ENCODE assay signal across 7 cellular contexts in genomic region chr20:10848810-10849370, GRCh38.
DNase-seq lines count a peak whose midpoint lies in the region; ATAC-seq and TF ChIP-seq lines count a peak whose summit lies in the region.

No MANE protein-coding gene starts in this region.

- BruUV-seq in HCT116 (replicated peaks; lab: Mats Ljungman, UMichigan) = no TSS peak

- H3K36me3 Mint-ChIP-seq in activated T-helper 17 cell treated with anti-CD3 and anti-CD28 coated beads, Interleukin-2, amount 50 U/mL, for 72 hours (ENCODE audit: low read depth) = no peaks in the 10 kb centered on the region

- H3K27me3 ChIP-seq in HCT116 (ENCODE audit: insufficient read depth, low read length) (no peaks in the 10 kb centered on the region), SK-N-SH (ENCODE audit: insufficient read depth) (no peaks in the 10 kb centered on the region), right atrium auricular region (no peaks in the 10 kb centered on the region), tibial nerve (no peaks in the 10 kb centered on the region)

- TF ChIP-seq RAD21 in HCT116 (IDR thresholded peaks at IDR 0.05; ENCODE audit: low read depth) (0 out of 2 replicates have a peak, but pooled peaks have one; percentile 9), SK-N-SH (IDR thresholded peaks at IDR 0.05; ENCODE audit: low read length) (no peak)

- H3K9ac ChIP-seq in HCT116 (ENCODE audit: low read length) (no peak overlapping the region), SK-N-SH (no peak overlapping the region)

- no peak for TF ChIP-seq POLR2A in HCT116 (IDR thresholded peaks at IDR 0.05; ENCODE audit: borderline replicate concordance, extremely low read depth, insufficient read depth, insufficient read length)
- TF ChIP-seq POLR2A in tibial nerve (IDR thresholded peaks at IDR 0.05) = no peak

- peaks cover 2% of the 10 kb centered on the region for H3K27me3 Mint-ChIP-seq in activated T-helper 17 cell treated with anti-CD3 and anti-CD28 coated beads, Interleukin-2, amount 50 U/mL, for 72 hours

- H4K20me1 ChIP-seq in HCT116 (ENCODE audit: insufficient read depth) (no peaks in the 10 kb centered on the region), SK-N-SH (ENCODE audit: insufficient read depth) (no peaks in the 10 kb centered on the region)

- CTCF ChIA-PET in HCT116 (lab: Charles Lee) = no interaction called here
- CTCF ChIA-PET in SK-N-SH (lab: Yijun Ruan, JAX) = no interaction called here

- no peaks in the 10 kb centered on the region for H3K4me1 Mint-ChIP-seq in activated T-helper 17 cell treated with anti-CD3 and anti-CD28 coated beads, Interleukin-2, amount 50 U/mL, for 72 hours

- TF ChIP-seq EP300 in SK-N-SH (IDR thresholded peaks at IDR 0.05; ENCODE audit: borderline replicate concordance in 1 of 2, low read depth in 1 of 2, low read length in 1 of 2) (no peak), tibial nerve (IDR thresholded peaks at IDR 0.05) (no peak)

- no peaks in the 10 kb centered on the region for H3K36me3 ChIP-seq in HCT116 (ENCODE audit: control insufficient read depth in 1 of 2, insufficient read depth in 2 of 2, low read length in 2 of 2)
- H3K36me3 ChIP-seq in SK-N-SH (replicated peaks in 1 of 2; ENCODE audit: control insufficient read depth in 1 of 2, insufficient read depth in 2 of 2, low read length in 1 of 2) = no peaks in the 10 kb centered on the region
- H3K36me3 ChIP-seq in right atrium auricular region = no peaks in the 10 kb centered on the region
- H3K36me3 ChIP-seq in tibial nerve = no peaks in the 10 kb centered on the region

- no peak overlapping the region for H3K27ac Mint-ChIP-seq in activated T-helper 17 cell treated with anti-CD3 and anti-CD28 coated beads, Interleukin-2, amount 50 U/mL, for 72 hours

- POLR2A ChIA-PET in HCT116 (lab: Charles Lee) = no interaction called here
- POLR2A ChIA-PET in SK-N-SH (lab: Yijun Ruan, JAX) = no interaction called here

- H3K4me2 ChIP-seq in HCT116 (ENCODE audit: low read length) = peak overlapping the region; percentile 45
- H3K4me2 ChIP-seq in SK-N-SH = peak overlapping the region; percentile 7; the same call in 1 of the 2 replicates

- H3K9me2 ChIP-seq in HCT116 (ENCODE audit: insufficient read depth) (no peaks in the 10 kb centered on the region), SK-N-SH (no peaks in the 10 kb centered on the region)

- DNase-seq in HCT116 (ENCODE audit: low read depth, low spot score) = peak; percentile 21
- DNase-seq in SK-N-SH = no peak
- DNase-seq in right atrium auricular region (ENCODE audit: low spot score) = peak; percentile 61
- peak in 1 of 2 donors; percentile 19 for DNase-seq in tibial nerve (ENCODE audit: low spot score in 2 of 2)
- no peak for DNase-seq in activated naive CD4-positive, alpha-beta T cell (lab: John Stamatoyannopoulos, UW)
- no peak for DNase-seq in mesenteric fat pad (ENCODE audit: low spot score)

- H3K4me1 ChIP-seq in HCT116 (ENCODE audit: control insufficient read depth in 1 of 2, insufficient read depth in 2 of 2, low read length in 2 of 2) = peaks cover 6 to 13% of the 10 kb centered on the region in 2 experiments; a peak in 3 of 4 replicates
- H3K4me1 ChIP-seq in SK-N-SH (ENCODE audit: control insufficient read depth in 1 of 2, insufficient read depth in 2 of 2, low read depth in 1 of 2, low read length in 1 of 2) = no peaks in the 10 kb centered on the region
- H3K4me1 ChIP-seq in right atrium auricular region = no peaks in the 10 kb centered on the region
- H3K4me1 ChIP-seq in tibial nerve = peaks cover 0 to 7% (median 5%) of the 10 kb centered on the region in 4 donors

- peaks cover 3% of the 10 kb centered on the region for H3K9me3 Mint-ChIP-seq in activated T-helper 17 cell treated with anti-CD3 and anti-CD28 coated beads, Interleukin-2, amount 50 U/mL, for 72 hours

- H3K79me2 ChIP-seq in HCT116 (ENCODE audit: insufficient read depth, low read length) (no peaks in the 10 kb centered on the region), SK-N-SH (ENCODE audit: insufficient read depth) (no peaks in the 10 kb centered on the region)

- intact Hi-C loops in HCT116 (cut with micrococcal nuclease) = no loop called here

- H3K4me3 ChIP-seq in HCT116 (replicated peaks in 1 of 2; ENCODE audit: low read depth in 1 of 2, low read length in 2 of 2) (no peak overlapping the region; a peak in 1 of 4 replicates), SK-N-SH (ENCODE audit: low read depth in 2 of 2, low read length in 1 of 2) (no peak overlapping the region), right atrium auricular region (no peak overlapping the region), tibial nerve (no peak overlapping the region)

- H3K27ac ChIP-seq in HCT116 (ENCODE audit: low read depth, low read length) (no peak overlapping the region), SK-N-SH (ENCODE audit: low read depth in 2 of 2, low read length in 1 of 2) (peak overlapping the region in 1 of 2 experiments; percentile 35; a peak in 1 of 4 replicates), right atrium auricular region (peak overlapping the region in 1 of 2 donors; percentile 52), tibial nerve (peak overlapping the region in 3 of 4 donors; percentile 4 to 46 (median 17))

- H3K4me3 Mint-ChIP-seq in activated T-helper 17 cell treated with anti-CD3 and anti-CD28 coated beads, Interleukin-2, amount 50 U/mL, for 72 hours = no peak overlapping the region

- TF ChIP-seq CTCF in HCT116 (IDR thresholded peaks at IDR 0.05 in 2 of 3, conservative IDR thresholded peaks at IDR 0.05 in 1 of 3; ENCODE audit: borderline replicate concordance in 1 of 3, insufficient read depth in 1 of 3, low read depth in 2 of 3, low read length in 2 of 3) = no peak
- no peak for TF ChIP-seq CTCF in SK-N-SH (IDR thresholded peaks at IDR 0.05)
- no peak for TF ChIP-seq CTCF in right atrium auricular region (IDR thresholded peaks at IDR 0.05)
- no peak for TF ChIP-seq CTCF in tibial nerve (IDR thresholded peaks at IDR 0.05)

- H3K9me3 ChIP-seq in HCT116 (ENCODE audit: control insufficient read depth in 1 of 2, insufficient read depth in 1 of 2, low read depth in 1 of 2, low read length in 2 of 2) (no peaks in the 10 kb centered on the region), SK-N-SH (no peaks in the 10 kb centered on the region), right atrium auricular region (no peaks in the 10 kb centered on the region), tibial nerve (no peaks in the 10 kb centered on the region)

- peaks cover 6% of the 10 kb centered on the region for H3F3A ChIP-seq in SK-N-SH (replicated peaks; ENCODE audit: insufficient read depth)

- H2AFZ ChIP-seq in HCT116 (ENCODE audit: low read depth, low read length, poor library complexity, severe bottlenecking) (peak overlapping the region; percentile 89), SK-N-SH (ENCODE audit: low read depth) (peak overlapping the region; percentile 56; the same call in 1 of the 2 replicates)

- RAD21 ChIA-PET in HCT116 (lab: Charles Lee; ENCODE audit: low non-redundant PET in 1 of 2, low total read pairs in 2 of 2, uncharacterized antibody in 2 of 2, unreplicated experiment in 2 of 2) = no interaction called here

- 36% methylated on average over 6 of the region's 6 CpGs for WGBS in SK-N-SH (ENCODE audit: low lambda C conversion rate)
- WGBS in tibial nerve, 2 donors = 29 to 39% methylated on average over 6 of the region's 6 CpGs

- ATAC-seq in HCT116 = peak; percentile 85
- ATAC-seq in activated T-helper 17 cell treated with anti-CD3 and anti-CD28 coated beads, Interleukin-2, amount 50 U/mL, for 72 hours (replicated peaks) = no peak

TF ChIP-seq in HCT116, 20 proteins besides CTCF, POLR2A, EP300 and RAD21 (continues in another document):
- TF ChIP-seq ZFX (IDR thresholded peaks at IDR 0.05) = no peak

TF ChIP-seq in SK-N-SH, 30 proteins besides CTCF, POLR2A, EP300 and RAD21:
- TF ChIP-seq FOXM1 (IDR thresholded peaks at IDR 0.05; ENCODE audit: low read depth) = no peak
- TF ChIP-seq NRF1 (IDR thresholded peaks at IDR 0.05; ENCODE audit: low read depth, low read length) = no peak
- peak; percentile 20; the same call in 1 of the 2 replicates for TF ChIP-seq PBX3 (IDR thresholded peaks at IDR 0.05)
- TF ChIP-seq FOXJ3 (CRISPR knock-in tag; IDR thresholded peaks at IDR 0.05) = no peak
- peak; percentile 65 for TF ChIP-seq TCF12 (IDR thresholded peaks at IDR 0.05)
- TF ChIP-seq NFIC (IDR thresholded peaks at IDR 0.05; ENCODE audit: borderline replicate concordance) = peak; percentile 39; the same call in 1 of the 2 replicates
- peak; percentile 49; the same call in 1 of the 2 replicates for TF ChIP-seq TEAD4 (IDR thresholded peaks at IDR 0.05; ENCODE audit: borderline replicate concordance, insufficient read depth)
- TF ChIP-seq JUND (IDR thresholded peaks at IDR 0.05) = peak; percentile 77
- peak; percentile 86; the same call in 1 of the 2 replicates for TF ChIP-seq FOSL2 (IDR thresholded peaks at IDR 0.05; ENCODE audit: borderline replicate concordance, low read depth)

Comparison
In these comparisons a context has a peak if more than half of its experiments do, and no peak if none do; other contexts are left out.
1. DNase-seq: peak in HCT116 (single experiment) and right atrium auricular region (single experiment); none in SK-N-SH (single experiment), activated naive CD4-positive, alpha-beta T cell (0 of 4) and mesenteric fat pad (single experiment).
2. Of the 11 proteins assayed by ChIP-seq in both SK-N-SH and HCT116: peak only in SK-N-SH: none; only in HCT116: MAX and RAD21; in both: JUND; in neither: 8.